ENCODE assay signal across 26 cellular contexts in genomic region chr10:70588255-70588654, GRCh38. TPM values are rescaled to one million over a fixed set of nuclear protein-coding genes. Genes with fewer than 3 reads are reported as not detected.
DNase-seq lines count a peak whose midpoint lies in the region; ATAC-seq and TF ChIP-seq lines count a peak whose summit lies in the region.
"Had no signal": no experiment of that assay in that cellular context is flagged by ENCODE, and none has a peak within 500 bp of the region (broad histone marks: within the 10 kb centered on the region; RNA-seq: fewer than 3 reads in every experiment).

No MANE protein-coding gene starts in this region.

- no peaks in the 10 kb centered on the region for H3K4me1 ChIP-seq in uterus
- H3K4me1 ChIP-seq: adrenal gland, body of pancreas, psoas muscle had no signal

- H3K36me3 ChIP-seq in uterus, result no peaks in the 10 kb centered on the region
- H3K36me3 ChIP-seq: adrenal gland, tibial nerve had no signal

- intact Hi-C loops in uterus (cut with DNase I; ENCODE audit: low total_unique reads), result no loop called here

- TF ChIP-seq POLR2A in uterus (IDR thresholded peaks at IDR 0.05), result no peak

- H3K36me3 Mint-ChIP-seq in activated CD8-positive, alpha-beta memory T cell treated with anti-CD3 and anti-CD28 coated beads, Interleukin-2, amount 10 ng/mL, durations not matched to agents 7 days and 5 days, result no peaks in the 10 kb centered on the region
- H3K36me3 Mint-ChIP-seq: activated CD4-positive, alpha-beta memory T cell treated with anti-CD3 and anti-CD28 coated beads for 36 hours had no signal

- no peak overlapping the region for H3K27ac ChIP-seq in uterus
- H3K27ac ChIP-seq: adrenal gland, body of pancreas, RWPE1, tibial nerve had no signal

- H3K4me1 Mint-ChIP-seq in activated CD8-positive, alpha-beta memory T cell treated with anti-CD3 and anti-CD28 coated beads, Interleukin-2, amount 10 ng/mL, durations not matched to agents 7 days and 5 days, result peaks cover 35% of the 10 kb centered on the region

- DNase-seq in activated CD8-positive, alpha-beta memory T cell treated with anti-CD3 and anti-CD28 coated beads, Interleukin-2, amount 50 U/mL, for 48 hours, result peak; percentile 45
- no peak for DNase-seq in activated CD8-positive, alpha-beta memory T cell treated with anti-CD3 and anti-CD28 coated beads, Interleukin-2, amount 10 ng/mL, durations not matched to agents 7 days and 5 days
- DNase-seq in CD1c-positive myeloid dendritic cell (ENCODE audit: extremely low spot score), result peak; percentile 53
- DNase-seq in NOMO-1 treated with dmso at 0.1 percent for 144 hours (lab: John Stamatoyannopoulos, UW; ENCODE audit: unreplicated experiment), result peak; percentile 32
- DNase-seq in mesenteric fat pad (ENCODE audit: low spot score), result peak; percentile 41
- no peak for DNase-seq in uterus
- DNase-seq in NCI-H774 (lab: John Stamatoyannopoulos, UW), result no peak
- DNase-seq: activated gamma-delta T cell treated with Interleukin-2 at 50 U/mL for 16 hours, activated T-cell treated with anti-CD3 and anti-CD28 coated beads for 4 hours, AML-193, body of pancreas, DMS53, mesendoderm, NCI-H1105, NCI-H2081, NCI-H2227 treated with DMSO at 0.1 percent for 48 hours, NCI-H526 treated with DMSO at 0.1 percent for 48 hours, psoas muscle had no signal

- CTCF ChIA-PET in activated CD8-positive, alpha-beta memory T cell treated with anti-CD3 and anti-CD28 coated beads, Interleukin-2, amount 10 ng/mL, durations not matched to agents 7 days and 5 days (lab: Charles Lee), result interaction anchor here (1.1 kb wide), 1 partner anchor 30 kb away, joined by 3 read pairs; no protein-coding TSS in a partner anchor

- peaks cover 9% of the 10 kb centered on the region for H3K27me3 Mint-ChIP-seq in activated CD8-positive, alpha-beta memory T cell treated with anti-CD3 and anti-CD28 coated beads, Interleukin-2, amount 10 ng/mL, durations not matched to agents 7 days and 5 days

- no peaks in the 10 kb centered on the region for H3K9me3 Mint-ChIP-seq in activated CD8-positive, alpha-beta memory T cell treated with anti-CD3 and anti-CD28 coated beads, Interleukin-2, amount 10 ng/mL, durations not matched to agents 7 days and 5 days (ENCODE audit: low read depth)
- H3K9me3 Mint-ChIP-seq: activated CD4-positive, alpha-beta memory T cell treated with anti-CD3 and anti-CD28 coated beads for 36 hours; GM23338 had no signal

- H3K4me3 ChIP-seq in uterus, result no peak overlapping the region
- H3K4me3 ChIP-seq: adrenal gland, body of pancreas, GM23338, psoas muscle, tibial nerve had no signal

- no peaks in the 10 kb centered on the region for H3K27me3 ChIP-seq in uterus
- H3K27me3 ChIP-seq: adrenal gland, body of pancreas, tibial nerve had no signal

- no peak overlapping the region for H3K4me3 Mint-ChIP-seq in activated CD8-positive, alpha-beta memory T cell treated with anti-CD3 and anti-CD28 coated beads, Interleukin-2, amount 10 ng/mL, durations not matched to agents 7 days and 5 days
- H3K4me3 Mint-ChIP-seq: activated CD4-positive, alpha-beta memory T cell treated with anti-CD3 and anti-CD28 coated beads for 36 hours; GM23338 had no signal

- no peaks in the 10 kb centered on the region for H3K9me3 ChIP-seq in uterus
- H3K9me3 ChIP-seq: adrenal gland, body of pancreas, psoas muscle, tibial nerve had no signal

- no peak overlapping the region for H3K27ac Mint-ChIP-seq in activated CD8-positive, alpha-beta memory T cell treated with anti-CD3 and anti-CD28 coated beads, Interleukin-2, amount 10 ng/mL, durations not matched to agents 7 days and 5 days
- H3K27ac Mint-ChIP-seq: activated CD4-positive, alpha-beta memory T cell treated with anti-CD3 and anti-CD28 coated beads for 36 hours; GM23338 had no signal

- TF ChIP-seq CTCF in uterus (IDR thresholded peaks at IDR 0.05), result no peak

- no peak for ATAC-seq in activated CD8-positive, alpha-beta memory T cell treated with anti-CD3 and anti-CD28 coated beads, Interleukin-2, amount 10 ng/mL, durations not matched to agents 7 days and 5 days
- ATAC-seq in GM18858 (IDR thresholded peaks at IDR 0.05; ENCODE audit: unreplicated experiment), result no peak
- ATAC-seq: body of pancreas, GM23338, psoas muscle had no signal

RNA-seq across cellular contexts. Expression of gene PRF1, which starts 14.3 kb away (rescaled TPM):
- total RNA-seq in activated CD8-positive, alpha-beta memory T cell treated with anti-CD3 and anti-CD28 coated beads, Interleukin-2, amount 10 ng/mL, durations not matched to agents 7 days and 5 days, result 100 to 1,000 TPM; 381 to 433 TPM
- 4.0 TPM for total RNA-seq in mesenteric fat pad
- 1 to 10 TPM in 2 of 4 donors, under 1 TPM in 1, not detected in 1; 0.51 to 8.7 (median 1.1) TPM for total RNA-seq in uterus
- total RNA-seq: G401, GM23338, myocyte had no signal

Comparison
In these comparisons a context has a peak if more than half of its experiments do, and no peak if none do; other contexts are left out.
1. DNase-seq: peak in activated CD8-positive, alpha-beta memory T cell treated with anti-CD3 and anti-CD28 coated beads, Interleukin-2, amount 50 U/mL, for 48 hours (single experiment), CD1c-positive myeloid dendritic cell (single experiment), NOMO-1 treated with dmso at 0.1 percent for 144 hours (single experiment) and mesenteric fat pad (single experiment); none in activated CD8-positive, alpha-beta memory T cell treated with anti-CD3 and anti-CD28 coated beads, Interleukin-2, amount 10 ng/mL, durations not matched to agents 7 days and 5 days (single experiment), uterus (0 of 2) and NCI-H774 (single experiment).
2. RNA of gene PRF1, which starts 14.3 kb away (total RNA-seq): 381 to 433 TPM in activated CD8-positive, alpha-beta memory T cell treated with anti-CD3 and anti-CD28 coated beads, Interleukin-2, amount 10 ng/mL, durations not matched to agents 7 days and 5 days; 4.0 TPM in mesenteric fat pad (single experiment) and 0.51 to 8.7 TPM in uterus; every median in the first group is over 10 times any median in the second.